23 cellular contexts compared by ENCODE assay signal in genomic region chr11:62419560-62420342, GRCh38. TPM values are rescaled to one million over a fixed set of nuclear protein-coding genes. Genes with fewer than 3 reads are reported as not detected.
DNase-seq lines count a peak whose midpoint lies in the region; ATAC-seq, FAIRE-seq and TF ChIP-seq lines count a peak whose summit lies in the region.
"Had no signal": no experiment of that assay in that cellular context is flagged by ENCODE, and none has a peak within 500 bp of the region (broad histone marks: within the 10 kb centered on the region; RNA-seq: fewer than 3 reads in every experiment).

No MANE protein-coding gene starts in this region.

- H3K27me3 Mint-ChIP-seq in activated T-cell treated with anti-CD3 and anti-CD28 coated beads, Interleukin-2, amount 50 U/mL, for 72 hours (ENCODE audit: low read depth): no peaks in the 10 kb centered on the region

- peaks cover 5% of the 10 kb centered on the region for H3K4me1 Mint-ChIP-seq in activated T-cell treated with anti-CD3 and anti-CD28 coated beads, Interleukin-2, amount 50 U/mL, for 72 hours (ENCODE audit: low read depth)

- H3K79me2 ChIP-seq in K562 (ENCODE audit: control insufficient read depth, insufficient read depth, low read length) (no peaks in the 10 kb centered on the region), osteoblast (ENCODE audit: insufficient read depth, low read length) (no peaks in the 10 kb centered on the region)

- FAIRE-seq in K562 (lab: Jason Lieb, UNC): no peak
- FAIRE-seq: frontal cortex had no signal

- H2AFZ ChIP-seq in K562 (ENCODE audit: low read depth, low read length): peak overlapping the region; percentile 82
- H2AFZ ChIP-seq in osteoblast (ENCODE audit: low read length): peak overlapping the region; percentile 74

- CTCF ChIA-PET in K562 (lab: Yijun Ruan, JAX; ENCODE audit: low intra/inter-chr PET ratio): no interaction called here

- TF ChIP-seq RAD21 in K562 (CRISPR knock-in tag; conservative IDR thresholded peaks at IDR 0.05 in 1 of 2, IDR thresholded peaks at IDR 0.05 in 1 of 2): no peak

- no TSS peak for BruUV-seq in K562 (replicated peaks; lab: Mats Ljungman, UMichigan)

- H3K9me3 ChIP-seq in K562 (replicated peaks; ENCODE audit: control insufficient read depth, insufficient read depth, low read depth, low read length) (no peaks in the 10 kb centered on the region), left ventricle myocardium inferior (replicated peaks) (no peaks in the 10 kb centered on the region), osteoblast (ENCODE audit: low read depth, low read length) (no peaks in the 10 kb centered on the region), suprapubic skin (no peaks in the 10 kb centered on the region)
- H3K9me3 ChIP-seq: adrenal gland had no signal

- no peak for TF ChIP-seq POLR2A in K562 (conservative IDR thresholded peaks at IDR 0.05)
- no peak for TF ChIP-seq POLR2A in suprapubic skin (IDR thresholded peaks at IDR 0.05)

- no peak for ATAC-seq in K562
- no peak for ATAC-seq in activated T-cell treated with anti-CD3 and anti-CD28 coated beads, Interleukin-2, amount 50 U/mL, for 72 hours (replicated peaks in 1 of 2)
- ATAC-seq: activated CD8-positive, alpha-beta memory T cell treated with anti-CD3 and anti-CD28 coated beads, Interleukin-2, amount 10 ng/mL, durations not matched to agents 7 days and 5 days had no signal

- no peaks in the 10 kb centered on the region for H3K36me3 ChIP-seq in K562 (ENCODE audit: control insufficient read depth, insufficient read depth, low read length)
- H3K36me3 ChIP-seq in left ventricle myocardium inferior: no peaks in the 10 kb centered on the region
- no peaks in the 10 kb centered on the region for H3K36me3 ChIP-seq in osteoblast (ENCODE audit: insufficient read depth, low read length)
- no peaks in the 10 kb centered on the region for H3K36me3 ChIP-seq in urinary bladder (ENCODE audit: insufficient read depth)
- no peaks in the 10 kb centered on the region for H3K36me3 ChIP-seq in suprapubic skin
- H3K36me3 ChIP-seq: adrenal gland had no signal

- TF ChIP-seq CTCF in K562 (IDR thresholded peaks at IDR 0.05 in 2 of 3, conservative IDR thresholded peaks at IDR 0.05 in 1 of 3; ENCODE audit: insufficient read depth in 2 of 3, low read depth in 1 of 3, low read length in 3 of 3) (no peak), left ventricle myocardium inferior (IDR thresholded peaks at IDR 0.05; ENCODE audit: borderline replicate concordance) (no peak), osteoblast (IDR thresholded peaks at IDR 0.05; ENCODE audit: extremely low read depth, low read depth, low read length) (no peak), GM13976 (IDR thresholded peaks at IDR 0.05; ENCODE audit: borderline replicate concordance, control extremely low read depth, extremely low read depth, insufficient read depth, missing control alignments) (no peak), suprapubic skin (IDR thresholded peaks at IDR 0.05) (no peak)

- in situ Hi-C loops in K562 (cut with MboI): loop anchor here (5.0 kb wide), 1 partner anchor 138 kb away; no protein-coding TSS in a partner anchor
- in situ Hi-C loops in GM13976 (cut with MboI; ENCODE audit: low sequenced_read_pairs, unreplicated experiment): no loop called here

- H3K4me2 ChIP-seq in K562 (ENCODE audit: insufficient read depth, low read length): no peak overlapping the region; the same call in 1 of the 2 replicates
- no peak overlapping the region for H3K4me2 ChIP-seq in osteoblast (ENCODE audit: insufficient read depth, low read length)

- H3K9ac ChIP-seq in K562 (ENCODE audit: insufficient read depth in 1 of 2, low read depth in 2 of 2, low read length in 2 of 2): peak overlapping the region in 1 of 2 experiments; percentile 18; a peak in 2 of 4 replicates

- DNase-seq in K562 (ENCODE audit: extremely low read depth in 1 of 4, low spot score in 3 of 4): peak in 3 of 4 experiments; percentile 39 to 53 (median 45)
- DNase-seq in left ventricle myocardium inferior: no peak
- peak; percentile 41 for DNase-seq in osteoblast (ENCODE audit: insufficient read length, low spot score, missing footprints)
- no peak for DNase-seq in GM13976 (ENCODE audit: low spot score)
- no peak for DNase-seq in suprapubic skin (ENCODE audit: low spot score in 2 of 2)
- DNase-seq in activated T-cell treated with anti-CD3 and anti-CD28 coated beads, Interleukin-2, amount 50 U/mL, for 72 hours: no peak
- DNase-seq: activated CD8-positive, alpha-beta memory T cell treated with anti-CD3 and anti-CD28 coated beads, Interleukin-2, amount 10 ng/mL, durations not matched to agents 7 days and 5 days; activated effector memory CD4-positive, alpha-beta T cell treated with Interleukin-2 at 50 U/mL for 16 hours; adrenal gland; central memory CD4-positive, alpha-beta T cell; GF-D8; NCI-H1930; NCI-H524; retina; stimulated activated CD4-positive, alpha-beta T cell treated with anti-CD3 and anti-CD28 coated beads, Interleukin-1b, Interleukin-23, amount 100 ng/mL, for 48 hours; T1000 had no signal

- H3K4me3 Mint-ChIP-seq in activated T-cell treated with anti-CD3 and anti-CD28 coated beads, Interleukin-2, amount 50 U/mL, for 72 hours: no peak overlapping the region
- H3K4me3 Mint-ChIP-seq: activated CD8-positive, alpha-beta memory T cell treated with anti-CD3 and anti-CD28 coated beads, Interleukin-2, amount 10 ng/mL, durations not matched to agents 7 days and 5 days; neural crest cell had no signal

- H3K27ac ChIP-seq in K562 (ENCODE audit: extremely low read depth, low read depth, low read length): 0 out of 3 replicates have a peak overlapping the region, but pooled peaks have one; percentile 10
- peak overlapping the region; percentile 64 for H3K27ac ChIP-seq in left ventricle myocardium inferior (replicated peaks)
- H3K27ac ChIP-seq in osteoblast (ENCODE audit: low read depth, low read length): no peak overlapping the region
- H3K27ac ChIP-seq in urinary bladder (ENCODE audit: low read depth): peak overlapping the region; percentile 33
- no peak overlapping the region for H3K27ac ChIP-seq in suprapubic skin
- H3K27ac ChIP-seq: HL-60 had no signal

- intact Hi-C loops in K562 (cut with micrococcal nuclease) (loop anchor here (10.0 kb wide), 1 partner anchor 85 kb away; no protein-coding TSS in a partner anchor), left ventricle myocardium inferior (cut with micrococcal nuclease) (loop anchor here (10.0 kb wide), 1 partner anchor 125 kb away; the partner anchor contains the start of gene AHNAK)

- peaks cover 30 to 32% of the 10 kb centered on the region in 2 experiments for H3K4me1 ChIP-seq in K562 (replicated peaks in 1 of 2; ENCODE audit: control insufficient read depth in 2 of 2, insufficient read depth in 2 of 2, low read length in 2 of 2)
- no peaks in the 10 kb centered on the region for H3K4me1 ChIP-seq in left ventricle myocardium inferior
- H3K4me1 ChIP-seq in osteoblast (ENCODE audit: insufficient read depth, low read length): peaks cover 9% of the 10 kb centered on the region
- H3K4me1 ChIP-seq in urinary bladder (ENCODE audit: insufficient read depth): no peaks in the 10 kb centered on the region
- H3K4me1 ChIP-seq in suprapubic skin: peaks cover 18% of the 10 kb centered on the region
- H3K4me1 ChIP-seq: adrenal gland had no signal

- no peaks in the 10 kb centered on the region for H3K36me3 Mint-ChIP-seq in activated T-cell treated with anti-CD3 and anti-CD28 coated beads, Interleukin-2, amount 50 U/mL, for 72 hours (ENCODE audit: insufficient read depth in 2 of 2)
- H3K36me3 Mint-ChIP-seq: activated CD8-positive, alpha-beta memory T cell treated with anti-CD3 and anti-CD28 coated beads, Interleukin-2, amount 10 ng/mL, durations not matched to agents 7 days and 5 days had no signal

- no peaks in the 10 kb centered on the region for H3K9me3 Mint-ChIP-seq in activated T-cell treated with anti-CD3 and anti-CD28 coated beads, Interleukin-2, amount 50 U/mL, for 72 hours
- H3K9me3 Mint-ChIP-seq: neural crest cell had no signal

- H3K27me3 ChIP-seq in K562 (ENCODE audit: control insufficient read depth in 2 of 2, insufficient read depth in 2 of 2, low read length in 2 of 2) (no peaks in the 10 kb centered on the region), left ventricle myocardium inferior (ENCODE audit: low read depth) (no peaks in the 10 kb centered on the region), osteoblast (ENCODE audit: insufficient read depth, low read length) (no peaks in the 10 kb centered on the region), suprapubic skin (no peaks in the 10 kb centered on the region)
- H3K27me3 ChIP-seq: adrenal gland had no signal

- TF ChIP-seq EP300 in K562 (IDR thresholded peaks at IDR 0.05; ENCODE audit: low read length): no peak
- TF ChIP-seq EP300 in suprapubic skin (IDR thresholded peaks at IDR 0.05): no peak

- no peak overlapping the region for H3K4me3 ChIP-seq in K562
- H3K4me3 ChIP-seq in left ventricle myocardium inferior: no peak overlapping the region
- H3K4me3 ChIP-seq in osteoblast (ENCODE audit: insufficient read depth, low read length): no peak overlapping the region
- H3K4me3 ChIP-seq in urinary bladder (ENCODE audit: low read depth, low read length): no peak overlapping the region
- no peak overlapping the region for H3K4me3 ChIP-seq in suprapubic skin
- H3K4me3 ChIP-seq: adrenal gland had no signal

- no peaks in the 10 kb centered on the region for H4K20me1 ChIP-seq in K562 (replicated peaks; ENCODE audit: control insufficient read depth, insufficient read depth, low read length)
- H4K20me1 ChIP-seq in osteoblast (ENCODE audit: insufficient read depth, low read length): no peaks in the 10 kb centered on the region

- no peak overlapping the region for H3K27ac Mint-ChIP-seq in activated T-cell treated with anti-CD3 and anti-CD28 coated beads, Interleukin-2, amount 50 U/mL, for 72 hours
- H3K27ac Mint-ChIP-seq: activated CD8-positive, alpha-beta memory T cell treated with anti-CD3 and anti-CD28 coated beads, Interleukin-2, amount 10 ng/mL, durations not matched to agents 7 days and 5 days had no signal

- POLR2A ChIA-PET in K562 (lab: Yijun Ruan, JAX): interaction anchor here (0.8 kb wide), 1 partner anchor 10 kb away, joined by 3 read pairs; no protein-coding TSS in a partner anchor

- no peaks in the 10 kb centered on the region for H3K9me1 ChIP-seq in K562 (ENCODE audit: control insufficient read depth, insufficient read depth, low read length)

- 22% methylated on average over 6 of the region's 6 CpGs for WGBS in K562 (ENCODE audit: insufficient coverage, low coverage, missing lambda C conversion rate)
- 21% methylated on average over 6 of the region's 6 CpGs for WGBS in urinary bladder
- WGBS in suprapubic skin: 39% methylated on average over 6 of the region's 6 CpGs

RNA-seq across cellular contexts. Expression of gene SCGB1A1, which starts 0.9 kb away (rescaled TPM):
- total RNA-seq in K562 (2011; cell fraction: chromatin; rRNA removed; ENCODE audit: low replicate concordance): not detected in 2 replicates
- not detected in 2 replicates for total RNA-seq in K562 (2011; cell fraction: nucleolus; rRNA removed)
- not detected in 2 replicates for total RNA-seq in K562 (2011; cell fraction: nucleoplasm; rRNA removed)
- total RNA-seq in K562 (2014; rRNA removed) (not detected in 2 replicates), K562 (2014; rRNA removed; fragmentation: Illumina TruSeq; extraction: Trizol) (not detected in 2 replicates), K562 (2015; rRNA removed; fragmentation: Illumina TruSeq; extraction: Trizol) (not detected in 2 replicates), K562 (2021) (0.55 and 1.1 TPM in 2 replicates), left ventricle myocardium inferior (not detected), osteoblast (not detected in 2 replicates), urinary bladder (9.5 TPM), suprapubic skin (not detected)
- polyA plus RNA-seq in K562 (2011; rRNA removed) (not detected in 2 replicates), K562 (2014; fragmentation: Illumina TruSeq; extraction: Trizol) (not detected in 2 replicates), K562 (2014; fragmentation: Nextera tagmentation; extraction: Ambion mirVana) (not detected), K562 (2014; rRNA removed) (not detected in 2 replicates), urinary bladder (not detected)
- not detected in 2 replicates for polyA plus RNA-seq in K562 (2011; cell fraction: cytosol; rRNA removed)
- polyA plus RNA-seq in K562 (2011; cell fraction: nucleus; rRNA removed): not detected in 2 replicates
- not detected in 2 replicates for polyA plus RNA-seq in K562 (2012)
- polyA minus RNA-seq in K562 (2011; rRNA and poly(A)+ RNA removed): not detected in 2 replicates
- polyA minus RNA-seq in K562 (2011; cell fraction: cytosol; rRNA and poly(A)+ RNA removed): not detected in 2 replicates
- polyA minus RNA-seq in K562 (2011; cell fraction: nucleus; rRNA and poly(A)+ RNA removed): not detected in 2 replicates
- not detected for total RNA-seq in activated T-cell treated with anti-CD3 and anti-CD28 coated beads, Interleukin-2, amount 50 U/mL, for 72 hours
- total RNA-seq: activated CD8-positive, alpha-beta memory T cell treated with anti-CD3 and anti-CD28 coated beads, Interleukin-2, amount 10 ng/mL, durations not matched to agents 7 days and 5 days; frontal cortex; lung microvascular endothelial cell; neural crest cell; SK-MEL-5 had no signal
- polyA plus RNA-seq: BJ had no signal

Comparison
In these comparisons a context has a peak if more than half of its experiments do, and no peak if none do; other contexts are left out.
1. DNase-seq: peak in K562 (3 of 4) and osteoblast (single experiment); none in left ventricle myocardium inferior (single experiment), GM13976 (single experiment), suprapubic skin (0 of 2) and activated T-cell treated with anti-CD3 and anti-CD28 coated beads, Interleukin-2, amount 50 U/mL, for 72 hours (0 of 2).
2. H3K27ac ChIP-seq: peak in K562 (single experiment), left ventricle myocardium inferior (single experiment) and urinary bladder (single experiment); none in osteoblast (single experiment) and suprapubic skin (single experiment).